1 cellular context compared by ENCODE assay signal in the genomic region with DNA sequence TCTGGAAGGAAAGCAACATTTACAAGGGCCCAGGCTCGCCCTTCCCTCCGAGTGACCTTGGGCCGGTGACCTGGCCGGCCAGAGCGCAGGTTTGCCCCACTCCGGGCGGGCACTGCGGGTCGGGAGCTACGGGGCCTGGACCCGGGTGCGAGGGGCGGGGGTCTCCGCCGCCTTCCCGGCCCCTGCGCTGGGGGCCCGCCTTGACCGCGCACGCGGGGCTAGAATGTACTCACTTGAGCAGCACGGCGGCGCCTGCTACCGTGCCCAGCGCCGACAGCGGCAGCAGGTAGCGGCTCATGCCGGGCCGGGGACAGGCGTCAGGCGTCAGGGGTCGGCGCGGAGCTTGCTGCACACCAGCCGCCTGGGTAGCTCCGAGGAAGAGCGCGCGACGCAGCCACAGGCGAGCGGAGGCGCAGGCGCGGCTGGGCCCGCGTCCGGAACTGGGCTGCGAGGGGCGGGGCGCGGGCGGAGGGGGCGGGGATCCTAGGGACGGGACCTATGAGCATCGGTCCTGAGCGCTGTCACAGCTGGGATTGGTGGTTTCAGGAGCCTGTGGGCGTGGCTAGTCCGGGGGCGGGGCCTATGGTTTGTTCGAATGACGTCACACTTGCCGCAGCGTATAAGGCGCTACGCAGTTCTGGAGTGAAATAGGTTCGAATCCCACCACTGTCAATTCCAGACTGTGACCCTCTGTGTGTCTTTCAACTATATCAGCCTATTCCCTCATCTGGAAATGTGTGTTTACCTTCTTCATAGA.
TF ChIP-seq lines count a peak whose summit lies in the region.

A gene with protein sequence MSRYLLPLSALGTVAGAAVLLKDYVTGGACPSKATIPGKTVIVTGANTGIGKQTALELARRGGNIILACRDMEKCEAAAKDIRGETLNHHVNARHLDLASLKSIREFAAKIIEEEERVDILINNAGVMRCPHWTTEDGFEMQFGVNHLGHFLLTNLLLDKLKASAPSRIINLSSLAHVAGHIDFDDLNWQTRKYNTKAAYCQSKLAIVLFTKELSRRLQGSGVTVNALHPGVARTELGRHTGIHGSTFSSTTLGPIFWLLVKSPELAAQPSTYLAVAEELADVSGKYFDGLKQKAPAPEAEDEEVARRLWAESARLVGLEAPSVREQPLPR (minus strand): TSS at position 414 of the 757 bp plus-strand sequence. CDS start 116 bp downstream, at position 298.

TF ChIP-seq in HCT116, 20 proteins besides CTCF, POLR2A, EP300 and RAD21 (continued from another document):
- peak; percentile 89 for TF ChIP-seq POLR2AphosphoS5 (IDR thresholded peaks at IDR 0.05; ENCODE audit: low read depth, low read length)
- TF ChIP-seq ELF1 (IDR thresholded peaks at IDR 0.05; ENCODE audit: borderline replicate concordance, low read depth): no peak
- peak; percentile 70; the same call in 1 of the 2 replicates for TF ChIP-seq ZFX (IDR thresholded peaks at IDR 0.05)
- TF ChIP-seq SP1 (IDR thresholded peaks at IDR 0.05; ENCODE audit: low read depth): peak; percentile 79
- no peak for TF ChIP-seq FOSL1 (IDR thresholded peaks at IDR 0.05; ENCODE audit: low read depth)
- TF ChIP-seq CEBPB (IDR thresholded peaks at IDR 0.05; ENCODE audit: low read depth): no peak
- TF ChIP-seq EGR1 (IDR thresholded peaks at IDR 0.05; ENCODE audit: low read depth): peak; percentile 60; the same call in 1 of the 2 replicates
- TF ChIP-seq, protein P1, sequence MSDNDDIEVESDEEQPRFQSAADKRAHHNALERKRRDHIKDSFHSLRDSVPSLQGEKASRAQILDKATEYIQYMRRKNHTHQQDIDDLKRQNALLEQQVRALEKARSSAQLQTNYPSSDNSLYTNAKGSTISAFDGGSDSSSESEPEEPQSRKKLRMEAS (IDR thresholded peaks at IDR 0.05): no peak; the same call in 1 of the 2 replicates
- TF ChIP-seq YY1 (IDR thresholded peaks at IDR 0.05; ENCODE audit: extremely low read depth, insufficient replicate concordance, low read depth, low read length): no peak
- TF ChIP-seq JUND (IDR thresholded peaks at IDR 0.05): 0 out of 2 replicates have a peak, but pooled peaks have one; percentile 14
- TF ChIP-seq, protein P2, sequence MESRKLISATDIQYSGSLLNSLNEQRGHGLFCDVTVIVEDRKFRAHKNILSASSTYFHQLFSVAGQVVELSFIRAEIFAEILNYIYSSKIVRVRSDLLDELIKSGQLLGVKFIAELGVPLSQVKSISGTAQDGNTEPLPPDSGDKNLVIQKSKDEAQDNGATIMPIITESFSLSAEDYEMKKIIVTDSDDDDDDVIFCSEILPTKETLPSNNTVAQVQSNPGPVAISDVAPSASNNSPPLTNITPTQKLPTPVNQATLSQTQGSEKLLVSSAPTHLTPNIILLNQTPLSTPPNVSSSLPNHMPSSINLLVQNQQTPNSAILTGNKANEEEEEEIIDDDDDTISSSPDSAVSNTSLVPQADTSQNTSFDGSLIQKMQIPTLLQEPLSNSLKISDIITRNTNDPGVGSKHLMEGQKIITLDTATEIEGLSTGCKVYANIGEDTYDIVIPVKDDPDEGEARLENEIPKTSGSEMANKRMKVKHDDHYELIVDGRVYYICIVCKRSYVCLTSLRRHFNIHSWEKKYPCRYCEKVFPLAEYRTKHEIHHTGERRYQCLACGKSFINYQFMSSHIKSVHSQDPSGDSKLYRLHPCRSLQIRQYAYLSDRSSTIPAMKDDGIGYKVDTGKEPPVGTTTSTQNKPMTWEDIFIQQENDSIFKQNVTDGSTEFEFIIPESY (IDR thresholded peaks at IDR 0.05; ENCODE audit: extremely low read depth, insufficient replicate concordance, low read length): no peak
